In the genomic region with DNA sequence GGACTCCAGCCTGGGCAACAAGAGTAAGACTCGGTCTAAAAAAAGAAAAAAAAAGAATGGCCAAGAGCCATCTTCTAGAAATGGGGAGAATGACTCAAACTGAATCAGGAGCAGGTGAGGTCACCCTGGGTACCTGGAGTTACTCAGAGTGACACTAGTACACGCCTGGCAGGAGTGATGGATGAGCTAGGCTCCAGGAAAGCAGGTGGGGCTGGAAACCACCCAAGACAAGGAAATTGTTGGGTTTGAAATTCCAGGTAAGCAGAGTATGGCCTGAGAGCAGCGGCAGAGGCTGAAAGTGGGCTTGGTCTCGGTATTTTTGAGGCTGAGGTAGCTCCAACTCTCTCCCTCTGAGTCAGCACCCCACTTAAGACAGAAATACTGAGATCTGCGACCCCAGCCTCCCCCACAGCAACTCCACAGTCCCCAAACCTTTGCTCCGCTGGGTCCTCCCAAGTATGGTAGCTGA, we compare ENCODE assay signal across 9 cellular contexts. TPM values are rescaled to one million over a fixed set of nuclear protein-coding genes. Genes with fewer than 3 reads are reported as not detected.
DNase-seq lines count a peak whose midpoint lies in the region; ATAC-seq, FAIRE-seq and TF ChIP-seq lines count a peak whose summit lies in the region.
"Had no signal": no experiment of that assay in that cellular context is flagged by ENCODE, and none has a peak within 500 bp of the region (broad histone marks: within the 10 kb centered on the region; RNA-seq: fewer than 3 reads in every experiment).

No MANE protein-coding gene starts in this region.

- ATAC-seq in stimulated activated effector memory CD8-positive, alpha-beta T cell treated with anti-CD3 and anti-CD28 coated beads, Interleukin-12 subunit alpha, Interleukin-12 subunit beta, amount 100 ng/mL, for 72 hours = peak; percentile 70

- H3K9me3 Mint-ChIP-seq in activated CD4-positive, alpha-beta memory T cell treated with anti-CD3 and anti-CD28 coated beads, Interleukin-2, amount 10 ng/mL, durations not matched to agents 7 days and 5 days = no peaks in the 10 kb centered on the region
- H3K9me3 Mint-ChIP-seq in stimulated activated effector memory CD8-positive, alpha-beta T cell treated with anti-CD3 and anti-CD28 coated beads, Interleukin-12 subunit alpha, Interleukin-12 subunit beta, amount 100 ng/mL, for 72 hours = no peaks in the 10 kb centered on the region

- CTCF ChIA-PET in activated CD4-positive, alpha-beta memory T cell treated with anti-CD3 and anti-CD28 coated beads, Interleukin-2, amount 10 ng/mL, durations not matched to agents 7 days and 5 days (lab: Charles Lee) = interaction anchor here (0.9 to 6.7 kb wide), 7 partner anchors 16 to 45 kb away, joined by 3 to 56 read pairs (median 10); a partner anchor contains a TSS

- no peaks in the 10 kb centered on the region for H3K27me3 Mint-ChIP-seq in activated CD4-positive, alpha-beta memory T cell treated with anti-CD3 and anti-CD28 coated beads, Interleukin-2, amount 10 ng/mL, durations not matched to agents 7 days and 5 days

- TF ChIP-seq CTCF in fibroblast of mammary gland (conservative IDR thresholded peaks at IDR 0.05; ENCODE audit: control insufficient read depth, insufficient read depth, low read depth, low read length) = no peak

- peak overlapping the region; percentile 31 for H3K4me3 Mint-ChIP-seq in activated CD4-positive, alpha-beta memory T cell treated with anti-CD3 and anti-CD28 coated beads, Interleukin-2, amount 10 ng/mL, durations not matched to agents 7 days and 5 days
- peak overlapping the region; percentile 81 for H3K4me3 Mint-ChIP-seq in stimulated activated effector memory CD8-positive, alpha-beta T cell treated with anti-CD3 and anti-CD28 coated beads, Interleukin-12 subunit alpha, Interleukin-12 subunit beta, amount 100 ng/mL, for 72 hours

- peaks cover 12% of the 10 kb centered on the region for H3K36me3 Mint-ChIP-seq in activated CD4-positive, alpha-beta memory T cell treated with anti-CD3 and anti-CD28 coated beads, Interleukin-2, amount 10 ng/mL, durations not matched to agents 7 days and 5 days (ENCODE audit: low read depth)
- H3K36me3 Mint-ChIP-seq in stimulated activated effector memory CD8-positive, alpha-beta T cell treated with anti-CD3 and anti-CD28 coated beads, Interleukin-12 subunit alpha, Interleukin-12 subunit beta, amount 100 ng/mL, for 72 hours = peaks cover 28% of the 10 kb centered on the region

- H3K27ac Mint-ChIP-seq in activated CD4-positive, alpha-beta memory T cell treated with anti-CD3 and anti-CD28 coated beads, Interleukin-2, amount 10 ng/mL, durations not matched to agents 7 days and 5 days = peak overlapping the region; percentile 90
- peak overlapping the region; percentile 99 for H3K27ac Mint-ChIP-seq in stimulated activated effector memory CD8-positive, alpha-beta T cell treated with anti-CD3 and anti-CD28 coated beads, Interleukin-12 subunit alpha, Interleukin-12 subunit beta, amount 100 ng/mL, for 72 hours

- no peak overlapping the region for H3K4me3 ChIP-seq in fibroblast of mammary gland (ENCODE audit: control insufficient read depth, low read depth, low read length)

- H3K4me1 Mint-ChIP-seq in activated CD4-positive, alpha-beta memory T cell treated with anti-CD3 and anti-CD28 coated beads, Interleukin-2, amount 10 ng/mL, durations not matched to agents 7 days and 5 days = peaks cover 67% of the 10 kb centered on the region
- H3K4me1 Mint-ChIP-seq in stimulated activated effector memory CD8-positive, alpha-beta T cell treated with anti-CD3 and anti-CD28 coated beads, Interleukin-12 subunit alpha, Interleukin-12 subunit beta, amount 100 ng/mL, for 72 hours = peaks cover 67% of the 10 kb centered on the region

- POLR2A ChIA-PET in activated CD4-positive, alpha-beta memory T cell treated with anti-CD3 and anti-CD28 coated beads, Interleukin-2, amount 10 ng/mL, durations not matched to agents 7 days and 5 days (lab: Charles Lee) = interaction anchor here (0.9 to 23.5 kb wide), 12 partner anchors 14 to 244 kb away, joined by 3 to 448 read pairs (median 6); a partner anchor contains a TSS

- FAIRE-seq in frontal cortex (lab: Jason Lieb, UNC) = no peak

- DNase-seq in DMS153 (lab: John Stamatoyannopoulos, UW) (peak; percentile 42), DMS153 treated with DMSO at 0.1 percent for 48 hours (lab: John Stamatoyannopoulos, UW; ENCODE audit: unreplicated experiment) (no peak), fibroblast of mammary gland (ENCODE audit: low read depth) (peak; percentile 64), NCI-H128 (lab: John Stamatoyannopoulos, UW; ENCODE audit: unreplicated experiment) (no peak), anterior cingulate cortex (lab: John Stamatoyannopoulos, UW) (no peak), frontal cortex (ENCODE audit: low spot score in 2 of 2) (no peak)
- DNase-seq in activated CD4-positive, alpha-beta memory T cell treated with anti-CD3 and anti-CD28 coated beads, Interleukin-2, amount 10 ng/mL, durations not matched to agents 7 days and 5 days = peak; percentile 60
- peak in 1 of 2 donors; percentile 80 for DNase-seq in stimulated activated effector memory CD8-positive, alpha-beta T cell treated with anti-CD3 and anti-CD28 coated beads, Interleukin-12 subunit alpha, Interleukin-12 subunit beta, amount 100 ng/mL, for 72 hours (ENCODE audit: low spot score in 2 of 2)
- DNase-seq: NCI-H1092 had no signal

RNA-seq across cellular contexts. Expression of a gene that starts 18.5 kb away (rescaled TPM):
- 100 to 1,000 TPM; 475 to 481 TPM for total RNA-seq in activated CD4-positive, alpha-beta memory T cell treated with anti-CD3 and anti-CD28 coated beads, Interleukin-2, amount 10 ng/mL, durations not matched to agents 7 days and 5 days
- total RNA-seq in frontal cortex = 26.5 TPM

Comparison
In these comparisons a context has a peak if more than half of its experiments do, and no peak if none do; other contexts are left out.
1. DNase-seq: peak in DMS153 (single experiment), activated CD4-positive, alpha-beta memory T cell treated with anti-CD3 and anti-CD28 coated beads, Interleukin-2, amount 10 ng/mL, durations not matched to agents 7 days and 5 days (single experiment) and fibroblast of mammary gland (single experiment); none in DMS153 treated with DMSO at 0.1 percent for 48 hours (single experiment), NCI-H128 (single experiment), anterior cingulate cortex (0 of 58) and frontal cortex (0 of 2).
2. RNA of a gene that starts 18.5 kb away (total RNA-seq): 475 to 481 TPM in activated CD4-positive, alpha-beta memory T cell treated with anti-CD3 and anti-CD28 coated beads, Interleukin-2, amount 10 ng/mL, durations not matched to agents 7 days and 5 days; 26.5 TPM in frontal cortex (single experiment); every median in the first group is over 10 times any median in the second.